In the genomic region with DNA sequence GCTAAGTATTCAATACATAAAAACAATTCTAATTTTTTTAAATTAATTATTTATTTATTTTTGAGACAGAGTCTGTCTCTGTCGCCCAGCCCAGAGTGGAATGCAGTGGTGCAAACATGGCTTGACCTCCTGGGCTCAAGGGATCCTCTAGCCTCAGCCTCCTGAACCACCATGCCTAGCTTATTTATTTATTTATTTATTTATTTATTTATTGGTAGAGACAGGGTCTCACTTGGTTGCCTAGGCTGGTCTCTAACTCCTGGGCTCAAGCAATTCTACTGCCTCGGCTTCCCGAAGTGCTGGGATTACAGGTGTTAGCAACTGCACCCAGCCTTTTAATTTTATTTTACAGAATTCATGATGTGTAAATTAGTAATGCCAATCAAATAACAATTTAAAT, we compare ENCODE assay signal across 1 cellular context.
A peak's percentile ranks its signal among the peaks of the same experiment; 100 is the strongest.
TF ChIP-seq lines count a peak whose summit lies in the region.

No MANE protein-coding gene starts in this region.

TF ChIP-seq in HEK293, 187 proteins besides CTCF, POLR2A, EP300 and RAD21 (continued from another document):
- TF ChIP-seq, protein P1, sequence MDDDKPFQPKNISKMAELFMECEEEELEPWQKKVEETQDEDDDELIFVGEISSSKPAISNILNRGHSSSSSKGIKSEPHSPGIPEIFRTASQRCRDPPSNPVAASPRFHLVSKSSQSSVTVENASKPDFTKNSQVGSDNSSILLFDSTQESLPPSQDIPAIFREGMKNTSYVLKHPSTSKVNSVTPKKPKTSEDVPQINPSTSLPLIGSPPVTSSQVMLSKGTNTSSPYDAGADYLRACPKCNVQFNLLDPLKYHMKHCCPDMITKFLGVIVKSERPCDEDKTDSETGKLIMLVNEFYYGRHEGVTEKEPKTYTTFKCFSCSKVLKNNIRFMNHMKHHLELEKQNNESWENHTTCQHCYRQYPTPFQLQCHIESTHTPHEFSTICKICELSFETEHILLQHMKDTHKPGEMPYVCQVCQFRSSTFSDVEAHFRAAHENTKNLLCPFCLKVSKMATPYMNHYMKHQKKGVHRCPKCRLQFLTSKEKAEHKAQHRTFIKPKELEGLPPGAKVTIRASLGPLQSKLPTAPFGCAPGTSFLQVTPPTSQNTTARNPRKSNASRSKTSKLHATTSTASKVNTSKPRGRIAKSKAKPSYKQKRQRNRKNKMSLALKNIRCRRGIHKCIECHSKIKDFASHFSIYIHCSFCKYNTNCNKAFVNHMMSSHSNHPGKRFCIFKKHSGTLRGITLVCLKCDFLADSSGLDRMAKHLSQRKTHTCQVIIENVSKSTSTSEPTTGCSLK (tag by site-specific recombination; IDR thresholded peaks at IDR 0.05), result no peak
- TF ChIP-seq ZNF558 (tag by site-specific recombination; IDR thresholded peaks at IDR 0.05) (0 out of 2 replicates have a peak, but pooled peaks have one; percentile 26), ZBTB48 (tag by site-specific recombination; IDR thresholded peaks at IDR 0.05) (no peak), ZNF792 (tag by site-specific recombination; IDR thresholded peaks at IDR 0.05) (no peak), ZSCAN30 (tag by site-specific recombination; IDR thresholded peaks at IDR 0.05) (no peak), ZNF133 (tag by site-specific recombination; IDR thresholded peaks at IDR 0.05) (no peak), ZBTB1 (tag by site-specific recombination; IDR thresholded peaks at IDR 0.05) (no peak), YY2 (tag by site-specific recombination; IDR thresholded peaks at IDR 0.05) (no peak), ZNF623 (tag by site-specific recombination; IDR thresholded peaks at IDR 0.05) (peak; percentile 35; the same call in 1 of the 2 replicates), KLF10 (tag by site-specific recombination; IDR thresholded peaks at IDR 0.05) (no peak), ZNF48 (tag by site-specific recombination; IDR thresholded peaks at IDR 0.05) (no peak), ZNF394 (tag by site-specific recombination; IDR thresholded peaks at IDR 0.05; ENCODE audit: borderline replicate concordance) (peak; percentile 75; the same call in 1 of the 2 replicates), BCL11A (tag by site-specific recombination; IDR thresholded peaks at IDR 0.05; ENCODE audit: low read depth) (no peak), ZNF140 (tag by site-specific recombination; IDR thresholded peaks at IDR 0.05) (peak; percentile 36; the same call in 1 of the 2 replicates), SCRT1 (tag by site-specific recombination; IDR thresholded peaks at IDR 0.05; ENCODE audit: borderline replicate concordance) (no peak), ZNF292 (tag by site-specific recombination; IDR thresholded peaks at IDR 0.05; ENCODE audit: borderline replicate concordance, low read depth) (0 out of 2 replicates have a peak, but pooled peaks have one; percentile 28), ZNF426 (tag by site-specific recombination; IDR thresholded peaks at IDR 0.05) (peak; percentile 51), ZNF266 (tag by site-specific recombination; IDR thresholded peaks at IDR 0.05; ENCODE audit: low read depth) (0 out of 2 replicates have a peak, but pooled peaks have one; percentile 9), ZNF561 (tag by site-specific recombination; IDR thresholded peaks at IDR 0.05; ENCODE audit: borderline replicate concordance) (no peak), ZNF555 (tag by site-specific recombination; conservative IDR thresholded peaks at IDR 0.05) (peak; percentile 53), ZNF585B (tag by site-specific recombination; IDR thresholded peaks at IDR 0.05) (no peak), ZNF433 (tag by site-specific recombination; IDR thresholded peaks at IDR 0.05; ENCODE audit: low read depth) (0 out of 2 replicates have a peak, but pooled peaks have one; percentile 32)
- TF ChIP-seq, protein P2, sequence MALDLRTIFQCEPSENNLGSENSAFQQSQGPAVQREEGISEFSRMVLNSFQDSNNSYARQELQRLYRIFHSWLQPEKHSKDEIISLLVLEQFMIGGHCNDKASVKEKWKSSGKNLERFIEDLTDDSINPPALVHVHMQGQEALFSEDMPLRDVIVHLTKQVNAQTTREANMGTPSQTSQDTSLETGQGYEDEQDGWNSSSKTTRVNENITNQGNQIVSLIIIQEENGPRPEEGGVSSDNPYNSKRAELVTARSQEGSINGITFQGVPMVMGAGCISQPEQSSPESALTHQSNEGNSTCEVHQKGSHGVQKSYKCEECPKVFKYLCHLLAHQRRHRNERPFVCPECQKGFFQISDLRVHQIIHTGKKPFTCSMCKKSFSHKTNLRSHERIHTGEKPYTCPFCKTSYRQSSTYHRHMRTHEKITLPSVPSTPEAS (tag by site-specific recombination; IDR thresholded peaks at IDR 0.05), result no peak
- TF ChIP-seq, protein P3, sequence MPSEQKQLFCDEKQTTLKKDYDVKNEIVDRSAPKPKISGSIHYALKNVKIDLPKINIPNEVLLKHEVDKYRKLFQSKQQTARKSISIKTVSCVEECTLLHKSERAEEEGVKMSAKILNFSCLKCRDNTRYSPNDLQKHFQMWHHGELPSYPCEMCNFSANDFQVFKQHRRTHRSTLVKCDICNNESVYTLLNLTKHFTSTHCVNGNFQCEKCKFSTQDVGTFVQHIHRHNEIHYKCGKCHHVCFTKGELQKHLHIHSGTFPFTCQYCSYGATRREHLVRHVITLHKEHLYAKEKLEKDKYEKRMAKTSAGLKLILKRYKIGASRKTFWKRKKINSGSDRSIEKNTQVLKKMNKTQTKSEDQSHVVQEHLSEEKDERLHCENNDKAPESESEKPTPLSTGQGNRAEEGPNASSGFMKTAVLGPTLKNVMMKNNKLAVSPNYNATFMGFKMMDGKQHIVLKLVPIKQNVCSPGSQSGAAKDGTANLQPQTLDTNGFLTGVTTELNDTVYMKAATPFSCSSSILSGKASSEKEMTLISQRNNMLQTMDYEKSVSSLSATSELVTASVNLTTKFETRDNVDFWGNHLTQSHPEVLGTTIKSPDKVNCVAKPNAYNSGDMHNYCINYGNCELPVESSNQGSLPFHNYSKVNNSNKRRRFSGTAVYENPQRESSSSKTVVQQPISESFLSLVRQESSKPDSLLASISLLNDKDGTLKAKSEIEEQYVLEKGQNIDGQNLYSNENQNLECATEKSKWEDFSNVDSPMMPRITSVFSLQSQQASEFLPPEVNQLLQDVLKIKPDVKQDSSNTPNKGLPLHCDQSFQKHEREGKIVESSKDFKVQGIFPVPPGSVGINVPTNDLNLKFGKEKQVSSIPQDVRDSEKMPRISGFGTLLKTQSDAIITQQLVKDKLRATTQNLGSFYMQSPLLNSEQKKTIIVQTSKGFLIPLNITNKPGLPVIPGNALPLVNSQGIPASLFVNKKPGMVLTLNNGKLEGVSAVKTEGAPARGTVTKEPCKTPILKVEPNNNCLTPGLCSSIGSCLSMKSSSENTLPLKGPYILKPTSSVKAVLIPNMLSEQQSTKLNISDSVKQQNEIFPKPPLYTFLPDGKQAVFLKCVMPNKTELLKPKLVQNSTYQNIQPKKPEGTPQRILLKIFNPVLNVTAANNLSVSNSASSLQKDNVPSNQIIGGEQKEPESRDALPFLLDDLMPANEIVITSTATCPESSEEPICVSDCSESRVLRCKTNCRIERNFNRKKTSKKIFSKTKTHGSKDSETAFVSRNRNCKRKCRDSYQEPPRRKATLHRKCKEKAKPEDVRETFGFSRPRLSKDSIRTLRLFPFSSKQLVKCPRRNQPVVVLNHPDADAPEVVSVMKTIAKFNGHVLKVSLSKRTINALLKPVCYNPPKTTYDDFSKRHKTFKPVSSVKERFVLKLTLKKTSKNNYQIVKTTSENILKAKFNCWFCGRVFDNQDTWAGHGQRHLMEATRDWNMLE (tag by site-specific recombination; conservative IDR thresholded peaks at IDR 0.05; ENCODE audit: low read depth), result peak; percentile 71
- TF ChIP-seq, protein P4, sequence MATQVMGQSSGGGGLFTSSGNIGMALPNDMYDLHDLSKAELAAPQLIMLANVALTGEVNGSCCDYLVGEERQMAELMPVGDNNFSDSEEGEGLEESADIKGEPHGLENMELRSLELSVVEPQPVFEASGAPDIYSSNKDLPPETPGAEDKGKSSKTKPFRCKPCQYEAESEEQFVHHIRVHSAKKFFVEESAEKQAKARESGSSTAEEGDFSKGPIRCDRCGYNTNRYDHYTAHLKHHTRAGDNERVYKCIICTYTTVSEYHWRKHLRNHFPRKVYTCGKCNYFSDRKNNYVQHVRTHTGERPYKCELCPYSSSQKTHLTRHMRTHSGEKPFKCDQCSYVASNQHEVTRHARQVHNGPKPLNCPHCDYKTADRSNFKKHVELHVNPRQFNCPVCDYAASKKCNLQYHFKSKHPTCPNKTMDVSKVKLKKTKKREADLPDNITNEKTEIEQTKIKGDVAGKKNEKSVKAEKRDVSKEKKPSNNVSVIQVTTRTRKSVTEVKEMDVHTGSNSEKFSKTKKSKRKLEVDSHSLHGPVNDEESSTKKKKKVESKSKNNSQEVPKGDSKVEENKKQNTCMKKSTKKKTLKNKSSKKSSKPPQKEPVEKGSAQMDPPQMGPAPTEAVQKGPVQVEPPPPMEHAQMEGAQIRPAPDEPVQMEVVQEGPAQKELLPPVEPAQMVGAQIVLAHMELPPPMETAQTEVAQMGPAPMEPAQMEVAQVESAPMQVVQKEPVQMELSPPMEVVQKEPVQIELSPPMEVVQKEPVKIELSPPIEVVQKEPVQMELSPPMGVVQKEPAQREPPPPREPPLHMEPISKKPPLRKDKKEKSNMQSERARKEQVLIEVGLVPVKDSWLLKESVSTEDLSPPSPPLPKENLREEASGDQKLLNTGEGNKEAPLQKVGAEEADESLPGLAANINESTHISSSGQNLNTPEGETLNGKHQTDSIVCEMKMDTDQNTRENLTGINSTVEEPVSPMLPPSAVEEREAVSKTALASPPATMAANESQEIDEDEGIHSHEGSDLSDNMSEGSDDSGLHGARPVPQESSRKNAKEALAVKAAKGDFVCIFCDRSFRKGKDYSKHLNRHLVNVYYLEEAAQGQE (tag by site-specific recombination; IDR thresholded peaks at IDR 0.05), result peak; percentile 27; the same call in 1 of the 2 replicates
- TF ChIP-seq, protein P5, sequence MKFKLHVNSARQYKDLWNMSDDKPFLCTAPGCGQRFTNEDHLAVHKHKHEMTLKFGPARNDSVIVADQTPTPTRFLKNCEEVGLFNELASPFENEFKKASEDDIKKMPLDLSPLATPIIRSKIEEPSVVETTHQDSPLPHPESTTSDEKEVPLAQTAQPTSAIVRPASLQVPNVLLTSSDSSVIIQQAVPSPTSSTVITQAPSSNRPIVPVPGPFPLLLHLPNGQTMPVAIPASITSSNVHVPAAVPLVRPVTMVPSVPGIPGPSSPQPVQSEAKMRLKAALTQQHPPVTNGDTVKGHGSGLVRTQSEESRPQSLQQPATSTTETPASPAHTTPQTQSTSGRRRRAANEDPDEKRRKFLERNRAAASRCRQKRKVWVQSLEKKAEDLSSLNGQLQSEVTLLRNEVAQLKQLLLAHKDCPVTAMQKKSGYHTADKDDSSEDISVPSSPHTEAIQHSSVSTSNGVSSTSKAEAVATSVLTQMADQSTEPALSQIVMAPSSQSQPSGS (tag by site-specific recombination; IDR thresholded peaks at IDR 0.05; ENCODE audit: low read depth), result no peak
- TF ChIP-seq, protein P6, sequence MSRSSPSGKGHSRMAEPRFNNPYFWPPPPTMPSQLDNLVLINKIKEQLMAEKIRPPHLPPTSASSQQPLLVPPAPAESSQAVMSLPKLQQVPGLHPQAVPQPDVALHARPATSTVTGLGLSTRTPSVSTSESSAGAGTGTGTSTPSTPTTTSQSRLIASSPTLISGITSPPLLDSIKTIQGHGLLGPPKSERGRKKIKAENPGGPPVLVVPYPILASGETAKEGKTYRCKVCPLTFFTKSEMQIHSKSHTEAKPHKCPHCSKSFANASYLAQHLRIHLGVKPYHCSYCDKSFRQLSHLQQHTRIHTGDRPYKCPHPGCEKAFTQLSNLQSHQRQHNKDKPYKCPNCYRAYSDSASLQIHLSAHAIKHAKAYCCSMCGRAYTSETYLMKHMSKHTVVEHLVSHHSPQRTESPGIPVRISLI (tag by site-specific recombination; IDR thresholded peaks at IDR 0.05), result no peak
TF ChIP-seq in HEK293: peak in this region for 12.
